Comparison of ENCODE assay signal across 14 cellular contexts in genomic region chr7:99560834-99561734, GRCh38. TPM values are rescaled to one million over a fixed set of nuclear protein-coding genes. Genes with fewer than 3 reads are reported as not detected.
DNase-seq lines count a peak whose midpoint lies in the region; ATAC-seq and TF ChIP-seq lines count a peak whose summit lies in the region.
"Had no signal": no experiment of that assay in that cellular context is flagged by ENCODE, and none has a peak within 500 bp of the region (broad histone marks: within the 10 kb centered on the region; RNA-seq: fewer than 3 reads in every experiment).

No MANE protein-coding gene starts in this region.

- H3K27ac Mint-ChIP-seq in activated CD4-positive, alpha-beta T cell treated with anti-CD3 and anti-CD28 coated beads for 36 hours = peak overlapping the region; percentile 45

- no peak for TF ChIP-seq POLR2A in esophagus muscularis mucosa (IDR thresholded peaks at IDR 0.05; ENCODE audit: low read depth)

- H3K27me3 ChIP-seq in esophagus muscularis mucosa = no peaks in the 10 kb centered on the region
- H3K27me3 ChIP-seq in skeletal muscle satellite cell (ENCODE audit: control insufficient read depth, insufficient read depth, low read length) = no peaks in the 10 kb centered on the region
- H3K27me3 ChIP-seq: heart left ventricle, uterus had no signal

- H3K4me3 ChIP-seq in SK-N-MC = no peak overlapping the region
- H3K4me3 ChIP-seq in esophagus muscularis mucosa = no peak overlapping the region
- H3K4me3 ChIP-seq in skeletal muscle satellite cell (ENCODE audit: low read length) = no peak overlapping the region
- H3K4me3 ChIP-seq: uterus had no signal

- no peak for ATAC-seq in activated CD4-positive, alpha-beta T cell treated with anti-CD3 and anti-CD28 coated beads for 36 hours
- ATAC-seq in GM21526 (IDR thresholded peaks at IDR 0.05; ENCODE audit: low FRiP score, unreplicated experiment) = no peak
- ATAC-seq: heart left ventricle had no signal

- H3K4me3 Mint-ChIP-seq in activated CD4-positive, alpha-beta T cell treated with anti-CD3 and anti-CD28 coated beads for 36 hours = peak overlapping the region; percentile 94

- H3K9ac ChIP-seq in SK-N-MC (ENCODE audit: insufficient read length) (peak overlapping the region; percentile 99), skeletal muscle satellite cell (ENCODE audit: low read depth, low read length) (peak overlapping the region; percentile 32)

- 92% methylated on average over 7 of the region's 7 CpGs for WGBS in esophagus muscularis mucosa

- H3K9me3 ChIP-seq in SK-N-MC (ENCODE audit: low read depth, low read length) (no peaks in the 10 kb centered on the region), esophagus muscularis mucosa (no peaks in the 10 kb centered on the region), skeletal muscle satellite cell (replicated peaks; ENCODE audit: low read length) (no peaks in the 10 kb centered on the region)
- H3K9me3 ChIP-seq: heart left ventricle, uterus had no signal

- peak overlapping the region; percentile 88 for H3K4me2 ChIP-seq in skeletal muscle satellite cell (ENCODE audit: low read length)

- POLR2A ChIA-PET in activated CD4-positive, alpha-beta T cell treated with anti-CD3 and anti-CD28 coated beads for 36 hours (lab: Charles Lee) = no interaction called here

- no peaks in the 10 kb centered on the region for H3K9me3 Mint-ChIP-seq in activated CD4-positive, alpha-beta T cell treated with anti-CD3 and anti-CD28 coated beads for 36 hours (ENCODE audit: low read depth)

- TF ChIP-seq CTCF in esophagus muscularis mucosa (IDR thresholded peaks at IDR 0.05) = no peak

- DNase-seq in activated CD4-positive, alpha-beta T cell treated with anti-CD3 and anti-CD28 coated beads for 36 hours = no peak
- DNase-seq in activated CD4-positive, alpha-beta T cell treated with anti-CD3 and anti-CD28 coated beads, Interleukin-2, amount 50 U/mL, for 4 hours = no peak
- no peak for DNase-seq in SK-N-MC (ENCODE audit: low read depth, low spot score)
- DNase-seq in esophagus muscularis mucosa (ENCODE audit: extremely low spot score) = no peak
- no peak for DNase-seq in D341Med (ENCODE audit: low spot score)
- DNase-seq in NCI-H524 treated with DMSO at 0.1 percent for 48 hours (lab: John Stamatoyannopoulos, UW) = no peak
- DNase-seq: ACHN; activated CD4-positive, alpha-beta T cell treated with anti-CD3 and anti-CD28 coated beads for 1 hour; heart left ventricle; stimulated activated CD4-positive, alpha-beta T cell treated with anti-CD3 and anti-CD28 coated beads, Interleukin-4, amount 100 ng/mL, for 1 hour; uterus had no signal

- H3K36me3 ChIP-seq in SK-N-MC (ENCODE audit: insufficient read depth, low read length) (peaks cover 69% of the 10 kb centered on the region), esophagus muscularis mucosa (peaks cover 53 to 69% (median 60%) of the 10 kb centered on the region in 4 donors), skeletal muscle satellite cell (ENCODE audit: insufficient read depth, low read length) (peaks cover 56% of the 10 kb centered on the region)
- H3K36me3 ChIP-seq: uterus had no signal

- H3K27me3 Mint-ChIP-seq in activated CD4-positive, alpha-beta T cell treated with anti-CD3 and anti-CD28 coated beads for 36 hours = no peaks in the 10 kb centered on the region

- no peak for TF ChIP-seq EP300 in esophagus muscularis mucosa (IDR thresholded peaks at IDR 0.05)

- intact Hi-C loops in activated CD4-positive, alpha-beta T cell treated with anti-CD3 and anti-CD28 coated beads for 36 hours (cut with DNase I, micrococcal nuclease) = no loop called here
- intact Hi-C loops in esophagus muscularis mucosa (cut with DNase I) = no loop called here

- peaks cover 58% of the 10 kb centered on the region for H3K36me3 Mint-ChIP-seq in activated CD4-positive, alpha-beta T cell treated with anti-CD3 and anti-CD28 coated beads for 36 hours (ENCODE audit: low read depth)

- H3K27ac ChIP-seq in SK-N-MC (no peak overlapping the region), esophagus muscularis mucosa (replicated peaks in 1 of 4) (peak overlapping the region in 3 of 4 donors; percentile 11 to 98 (median 66))
- H3K27ac ChIP-seq: heart left ventricle had no signal

- CTCF ChIA-PET in activated CD4-positive, alpha-beta T cell treated with anti-CD3 and anti-CD28 coated beads for 36 hours (lab: Charles Lee) = interaction anchor here (0.6 kb wide), 2 partner anchors 34 to 57 kb away, joined by 3 read pairs; partner anchors contain the start of gene ZKSCAN5

- H3K4me1 Mint-ChIP-seq in activated CD4-positive, alpha-beta T cell treated with anti-CD3 and anti-CD28 coated beads for 36 hours = peaks cover 52% of the 10 kb centered on the region

- H3K4me1 ChIP-seq in esophagus muscularis mucosa (peaks cover 34 to 61% (median 57%) of the 10 kb centered on the region in 4 donors), skeletal muscle satellite cell (ENCODE audit: control insufficient read depth, insufficient read depth, low read length) (peaks cover 45% of the 10 kb centered on the region)

RNA-seq across cellular contexts. Expression of gene ZNF655, which starts 2.6 kb away (rescaled TPM):
- total RNA-seq in activated CD4-positive, alpha-beta T cell treated with anti-CD3 and anti-CD28 coated beads for 36 hours = 10 to 100 TPM; 51.1 to 52.0 TPM
- total RNA-seq in esophagus muscularis mucosa = 100 to 1,000 TPM in 3 of 4 donors, 10 to 100 TPM in 1; 92.3 to 140 (median 112) TPM
- 51.0 and 55.3 TPM in 2 replicates for total RNA-seq in skeletal muscle satellite cell (2012; rRNA removed)

RNA-seq across cellular contexts. Expression of gene FAM200A, which starts 9.2 kb away (rescaled TPM):
- total RNA-seq in activated CD4-positive, alpha-beta T cell treated with anti-CD3 and anti-CD28 coated beads for 36 hours = 1 to 10 TPM; 4.9 to 5.5 TPM
- total RNA-seq in esophagus muscularis mucosa = 1 to 10 TPM; 2.1 to 3.8 (median 3.3) TPM
- 8.1 and 9.6 TPM in 2 replicates for total RNA-seq in skeletal muscle satellite cell (2012; rRNA removed)

RNA-seq across cellular contexts. Expression of gene TMEM225B, which starts 37.0 kb away (rescaled TPM):
- under 1 TPM; 0.57 to 0.58 TPM for total RNA-seq in activated CD4-positive, alpha-beta T cell treated with anti-CD3 and anti-CD28 coated beads for 36 hours
- total RNA-seq in esophagus muscularis mucosa = under 1 TPM in 2 of 4 donors, not detected in 2; 0.32 to 0.57 TPM
- total RNA-seq in skeletal muscle satellite cell (2012; rRNA removed) = not detected in 2 replicates
- total RNA-seq: LHCN-M2 had no signal

RNA-seq across cellular contexts. Expression of gene ZSCAN25, which starts 55.7 kb away (rescaled TPM):
- 10 to 100 TPM; 20.5 to 25.2 TPM for total RNA-seq in activated CD4-positive, alpha-beta T cell treated with anti-CD3 and anti-CD28 coated beads for 36 hours
- total RNA-seq in esophagus muscularis mucosa = 10 to 100 TPM; 12.1 to 17.1 (median 14.2) TPM
- total RNA-seq in skeletal muscle satellite cell (2012; rRNA removed) = 6.3 and 8.4 TPM in 2 replicates

RNA-seq across cellular contexts. Expression of gene ZKSCAN5, which starts 56.6 kb away (rescaled TPM):
- total RNA-seq in activated CD4-positive, alpha-beta T cell treated with anti-CD3 and anti-CD28 coated beads for 36 hours = 10 to 100 TPM; 10.1 to 12.1 TPM
- total RNA-seq in esophagus muscularis mucosa = 10 to 100 TPM in 2 of 4 donors, 1 to 10 TPM in 2; 9.6 to 11.2 (median 10.5) TPM
- total RNA-seq in skeletal muscle satellite cell (2012; rRNA removed) = 7.9 and 11.2 TPM in 2 replicates
